14 cellular contexts compared by ENCODE assay signal in the genomic region with DNA sequence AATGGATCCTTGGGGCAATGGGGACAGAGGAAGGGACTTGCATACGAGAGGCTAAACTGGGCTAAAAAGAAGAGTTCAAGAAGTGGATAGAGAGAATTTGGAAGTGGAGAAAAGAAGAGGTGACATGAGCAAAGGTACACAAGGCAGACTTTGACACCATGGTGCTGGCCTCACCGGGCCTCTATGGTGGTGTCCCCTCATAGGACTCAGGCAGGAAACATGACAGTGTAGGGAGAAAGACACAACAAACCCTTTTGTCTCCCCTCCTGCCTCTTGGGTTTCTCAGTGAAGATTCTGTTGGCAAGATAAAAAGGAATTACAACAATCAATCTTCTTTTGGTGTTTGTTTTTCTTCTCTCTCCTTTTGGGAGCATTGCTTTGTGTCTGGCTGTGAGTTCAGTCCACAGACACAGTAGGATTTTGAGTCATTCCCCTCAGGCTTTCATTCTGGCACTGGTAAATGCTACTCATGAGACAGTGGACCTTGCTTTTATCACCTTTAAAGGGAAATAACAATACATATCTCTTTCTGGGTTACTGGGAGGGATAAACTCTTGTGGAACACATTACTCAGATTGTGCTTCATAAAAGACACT.
DNase-seq lines count a peak whose midpoint lies in the region; ATAC-seq, FAIRE-seq and TF ChIP-seq lines count a peak whose summit lies in the region.
"Had no signal": no experiment of that assay in that cellular context is flagged by ENCODE, and none has a peak within 500 bp of the region (broad histone marks: within the 10 kb centered on the region; RNA-seq: fewer than 3 reads in every experiment).

No MANE protein-coding gene starts in this region.

- H3K9me3 ChIP-seq in gastroesophageal sphincter (no peaks in the 10 kb centered on the region), skeletal muscle satellite cell (replicated peaks; ENCODE audit: low read length) (no peaks in the 10 kb centered on the region), prostate gland (no peaks in the 10 kb centered on the region)

- FAIRE-seq in H54 (lab: Jason Lieb, UNC) = peak; percentile 11
- FAIRE-seq: H1 had no signal

- TF ChIP-seq EP300 in gastroesophageal sphincter (IDR thresholded peaks at IDR 0.05) = no peak

- H3K4me1 ChIP-seq in gastroesophageal sphincter (peaks cover 5 to 32% (median 8%) of the 10 kb centered on the region in 3 donors), skeletal muscle satellite cell (ENCODE audit: control insufficient read depth, insufficient read depth, low read length) (peaks cover 45% of the 10 kb centered on the region), prostate gland (replicated peaks) (no peaks in the 10 kb centered on the region)

- ATAC-seq in gastroesophageal sphincter (peak; percentile 43), GM19467 (IDR thresholded peaks at IDR 0.05; ENCODE audit: unreplicated experiment) (no peak)
- ATAC-seq: natural killer cell; stimulated activated memory B cell treated with anti-CD40 and anti-IgM and Interleukin-4, amounts not matched to agents 10 μg/mL and 1 μg/mL and 100 μg/mL, for 72 hours had no signal

- H3K27ac ChIP-seq in gastroesophageal sphincter (peak overlapping the region; percentile 68 to 89 (median 76)), prostate gland (peak overlapping the region in 1 of 2 donors; percentile 12)
- H3K27ac ChIP-seq: KMS-11 had no signal

- no peaks in the 10 kb centered on the region for H3K36me3 ChIP-seq in gastroesophageal sphincter
- no peaks in the 10 kb centered on the region for H3K36me3 ChIP-seq in skeletal muscle satellite cell (ENCODE audit: insufficient read depth, low read length)
- H3K36me3 ChIP-seq in prostate gland = no peaks in the 10 kb centered on the region

- peak overlapping the region; percentile 28 for H3K4me2 ChIP-seq in skeletal muscle satellite cell (ENCODE audit: low read length)
- H3K4me2 ChIP-seq: KMS-11 had no signal

- TF ChIP-seq POLR2A in H54 (IDR thresholded peaks at IDR 0.05; ENCODE audit: low read depth, low read length) = no peak
- no peak for TF ChIP-seq POLR2A in gastroesophageal sphincter (IDR thresholded peaks at IDR 0.05)
- no peak for TF ChIP-seq POLR2A in prostate gland (IDR thresholded peaks at IDR 0.05)

- no peaks in the 10 kb centered on the region for H3K27me3 ChIP-seq in gastroesophageal sphincter
- no peaks in the 10 kb centered on the region for H3K27me3 ChIP-seq in skeletal muscle satellite cell (ENCODE audit: control insufficient read depth, insufficient read depth, low read length)
- H3K27me3 ChIP-seq in prostate gland (replicated peaks; ENCODE audit: insufficient read depth) = no peaks in the 10 kb centered on the region

- peak overlapping the region; percentile 21 for H3K9ac ChIP-seq in skeletal muscle satellite cell (ENCODE audit: low read depth, low read length)
- H3K9ac ChIP-seq: KMS-11 had no signal

- no peak for DNase-seq in H54 (ENCODE audit: insufficient read length, low spot score)
- DNase-seq in astrocyte of the hippocampus (ENCODE audit: low read depth, low spot score) = peak; percentile 62
- no peak for DNase-seq in prostate gland (ENCODE audit: low spot score)
- no peak for DNase-seq in mesenteric fat pad (ENCODE audit: low spot score)
- no peak for DNase-seq in C1 segment of cervical spinal cord (lab: John Stamatoyannopoulos, UW)
- DNase-seq: activated CD8-positive, alpha-beta memory T cell treated with anti-CD3 and anti-CD28 coated beads, Interleukin-2, amount 50 U/mL, for 48 hours; natural killer cell; NCI-H2107 had no signal

- intact Hi-C loops in prostate gland (cut with DNase I) = loop anchor here (5.0 kb wide), 1 partner anchor 152 kb away; no protein-coding TSS in a partner anchor

- H3K4me3 ChIP-seq in gastroesophageal sphincter (no peak overlapping the region), skeletal muscle satellite cell (ENCODE audit: low read length) (no peak overlapping the region), prostate gland (no peak overlapping the region)

- 40 to 75% methylated on average over 1 to 2 of the region's 2 CpGs for WGBS in gastroesophageal sphincter (ENCODE audit: low coverage in 1 of 2), 2 donors
- 69% methylated on average over 2 of the region's 2 CpGs for WGBS in prostate gland

- TF ChIP-seq CTCF in gastroesophageal sphincter (IDR thresholded peaks at IDR 0.05) (no peak), prostate gland (IDR thresholded peaks at IDR 0.05) (no peak)
